In genomic region chr10:110365356-110366143, GRCh38 we compare ENCODE assay signal across 27 cellular contexts.
DNase-seq lines count a peak whose midpoint lies in the region; ATAC-seq, FAIRE-seq and TF ChIP-seq lines count a peak whose summit lies in the region.
"Had no signal": no experiment of that assay in that cellular context is flagged by ENCODE, and none has a peak within 500 bp of the region (broad histone marks: within the 10 kb centered on the region; RNA-seq: fewer than 3 reads in every experiment).

No MANE protein-coding gene starts in this region.

- no peaks in the 10 kb centered on the region for H3K79me1 ChIP-seq in mesenchymal stem cell (replicated peaks; ENCODE audit: low read length, poor library complexity, severe bottlenecking)

- no peak overlapping the region for H3K4me2 ChIP-seq in mesenchymal stem cell (ENCODE audit: low read length, poor library complexity, severe bottlenecking)
- H3K4me2 ChIP-seq: GM23338, hepatocyte had no signal

- CTCF ChIA-PET in activated CD8-positive, alpha-beta T cell treated with anti-CD3 and anti-CD28 coated beads for 36 hours (lab: Charles Lee): interaction anchor here (0.9 to 7.2 kb wide), 3 partner anchors 11 to 181 kb away, joined by 3 to 56 read pairs (median 5); no protein-coding TSS in a partner anchor
- CTCF ChIA-PET in activated CD8-positive, alpha-beta T cell treated with anti-CD3 and anti-CD28 coated beads, Interleukin-2, amount 10 ng/mL, durations not matched to agents 7 days and 5 days (lab: Charles Lee): interaction anchor here (1.2 to 4.6 kb wide), 3 partner anchors 11 to 181 kb away, joined by 3 to 38 read pairs (median 7); no protein-coding TSS in a partner anchor
- CTCF ChIA-PET in activated CD4-positive, alpha-beta memory T cell treated with anti-CD3 and anti-CD28 coated beads, Interleukin-2, amount 10 ng/mL, durations not matched to agents 7 days and 5 days (lab: Charles Lee): interaction anchor here (1.3 to 4.0 kb wide), 2 partner anchors 11 kb away, joined by 4 to 20 read pairs; no protein-coding TSS in a partner anchor

- no peak for DNase-seq in activated CD8-positive, alpha-beta T cell treated with anti-CD3 and anti-CD28 coated beads for 36 hours
- DNase-seq in activated CD8-positive, alpha-beta T cell treated with anti-CD3 and anti-CD28 coated beads, Interleukin-2, amount 10 ng/mL, durations not matched to agents 7 days and 5 days: no peak
- DNase-seq in GM12891 (ENCODE audit: insufficient read length, low spot score): no peak
- no peak for DNase-seq in activated CD4-positive, alpha-beta memory T cell treated with anti-CD3 and anti-CD28 coated beads, Interleukin-2, amount 10 ng/mL, durations not matched to agents 7 days and 5 days
- DNase-seq in mesenchymal stem cell: no peak
- no peak for DNase-seq in NCI-H748 (lab: John Stamatoyannopoulos, UW; ENCODE audit: unreplicated experiment)
- DNase-seq: central memory CD4-positive, alpha-beta T cell; DMS79 treated with DMSO at 0.1 percent for 48 hours; GF-D8; HFFc6; kidney glomerular epithelial cell; naive thymus-derived CD8-positive, alpha-beta T cell; NCI-H2107; NCI-H345; NCI-H69; psoas muscle; SHP77; upper lobe of left lung had no signal

- no peak overlapping the region for H2BK120ac ChIP-seq in mesenchymal stem cell (ENCODE audit: low read depth, low read length)

- no peak overlapping the region for H2AFZ ChIP-seq in mesenchymal stem cell (ENCODE audit: low read depth, low read length)
- H2AFZ ChIP-seq: GM23338, hepatocyte had no signal

- H2BK12ac ChIP-seq in mesenchymal stem cell (ENCODE audit: low read length in 2 of 2): no peak overlapping the region

- H3K14ac ChIP-seq in mesenchymal stem cell (ENCODE audit: low read length in 2 of 2): no peak overlapping the region

- FAIRE-seq in GM12891 (lab: Jason Lieb, UNC): peak; percentile 16
- FAIRE-seq: endometrium, GM18507 had no signal

- no peaks in the 10 kb centered on the region for H3K36me3 Mint-ChIP-seq in activated CD8-positive, alpha-beta T cell treated with anti-CD3 and anti-CD28 coated beads for 36 hours (ENCODE audit: low read depth)
- no peaks in the 10 kb centered on the region for H3K36me3 Mint-ChIP-seq in activated CD8-positive, alpha-beta T cell treated with anti-CD3 and anti-CD28 coated beads, Interleukin-2, amount 10 ng/mL, durations not matched to agents 7 days and 5 days (ENCODE audit: low read depth)
- peaks cover 16% of the 10 kb centered on the region for H3K36me3 Mint-ChIP-seq in activated CD4-positive, alpha-beta memory T cell treated with anti-CD3 and anti-CD28 coated beads, Interleukin-2, amount 10 ng/mL, durations not matched to agents 7 days and 5 days (ENCODE audit: low read depth)
- H3K36me3 Mint-ChIP-seq: CD14-positive monocyte; naive thymus-derived CD8-positive, alpha-beta T cell had no signal

- no peak overlapping the region for H2BK15ac ChIP-seq in mesenchymal stem cell (ENCODE audit: low read depth, poor library complexity, severe bottlenecking)

- H4K8ac ChIP-seq in mesenchymal stem cell (ENCODE audit: low read length): no peak overlapping the region

- WGBS in mesenchymal stem cell: 91% methylated on average over 9 of the region's 9 CpGs

- intact Hi-C loops in activated CD8-positive, alpha-beta T cell treated with anti-CD3 and anti-CD28 coated beads for 36 hours (cut with micrococcal nuclease): no loop called here

- peaks cover 25% of the 10 kb centered on the region for H3K4me1 ChIP-seq in mesenchymal stem cell (ENCODE audit: control insufficient read depth, insufficient read depth, low read depth, low read length)
- H3K4me1 ChIP-seq: psoas muscle, upper lobe of left lung had no signal

- no peaks in the 10 kb centered on the region for H3K9me3 ChIP-seq in mesenchymal stem cell (ENCODE audit: control insufficient read depth, low read length)
- H3K9me3 ChIP-seq: Peyer's patch, psoas muscle, upper lobe of left lung had no signal

- no peak for ATAC-seq in activated CD8-positive, alpha-beta T cell treated with anti-CD3 and anti-CD28 coated beads for 36 hours
- ATAC-seq in activated CD8-positive, alpha-beta T cell treated with anti-CD3 and anti-CD28 coated beads, Interleukin-2, amount 10 ng/mL, durations not matched to agents 7 days and 5 days: no peak
- ATAC-seq in HG03460 (IDR thresholded peaks at IDR 0.05; ENCODE audit: unreplicated experiment): no peak
- no peak for ATAC-seq in GM18505 (IDR thresholded peaks at IDR 0.05; ENCODE audit: unreplicated experiment)
- ATAC-seq: GM23338; naive thymus-derived CD8-positive, alpha-beta T cell; psoas muscle; sciatic nerve had no signal

- TF ChIP-seq POLR2A in GM12891 (IDR thresholded peaks at IDR 0.05; ENCODE audit: low read depth, low read length): no peak
- no peak for TF ChIP-seq POLR2A in GM18505 (IDR thresholded peaks at IDR 0.05; ENCODE audit: borderline replicate concordance, extremely low read depth, insufficient read depth, insufficient read length)

- H3K27me3 ChIP-seq in mesenchymal stem cell (ENCODE audit: control insufficient read depth in 1 of 2, insufficient read depth in 1 of 2, low read length in 2 of 2): no peaks in the 10 kb centered on the region
- H3K27me3 ChIP-seq: hepatocyte, Peyer's patch, upper lobe of left lung had no signal

- no peak overlapping the region for H3K27ac ChIP-seq in mesenchymal stem cell (ENCODE audit: low read length, poor library complexity, severe bottlenecking)
- H3K27ac ChIP-seq: hepatocyte, psoas muscle, upper lobe of left lung had no signal

- H3K9me3 Mint-ChIP-seq in activated CD8-positive, alpha-beta T cell treated with anti-CD3 and anti-CD28 coated beads for 36 hours: no peaks in the 10 kb centered on the region
- no peaks in the 10 kb centered on the region for H3K9me3 Mint-ChIP-seq in activated CD8-positive, alpha-beta T cell treated with anti-CD3 and anti-CD28 coated beads, Interleukin-2, amount 10 ng/mL, durations not matched to agents 7 days and 5 days (ENCODE audit: insufficient read depth)
- H3K9me3 Mint-ChIP-seq in activated CD4-positive, alpha-beta memory T cell treated with anti-CD3 and anti-CD28 coated beads, Interleukin-2, amount 10 ng/mL, durations not matched to agents 7 days and 5 days: no peaks in the 10 kb centered on the region
- H3K9me3 Mint-ChIP-seq: CD14-positive monocyte; GM23338; HFFc6; naive thymus-derived CD8-positive, alpha-beta T cell had no signal

- POLR2A ChIA-PET in activated CD8-positive, alpha-beta T cell treated with anti-CD3 and anti-CD28 coated beads for 36 hours (lab: Charles Lee): interaction anchor here (0.9 to 1.9 kb wide), 10 partner anchors 8 to 133 kb away, joined by 3 to 10 read pairs (median 3); partner anchors contain the start of gene DUSP5
- POLR2A ChIA-PET in activated CD8-positive, alpha-beta T cell treated with anti-CD3 and anti-CD28 coated beads, Interleukin-2, amount 10 ng/mL, durations not matched to agents 7 days and 5 days (lab: Charles Lee): no interaction called here
- POLR2A ChIA-PET in activated CD4-positive, alpha-beta memory T cell treated with anti-CD3 and anti-CD28 coated beads, Interleukin-2, amount 10 ng/mL, durations not matched to agents 7 days and 5 days (lab: Charles Lee): interaction anchor here (1.7 to 17.3 kb wide), 3 partner anchors 10 to 137 kb away, joined by 6 to 431 read pairs (median 50); partner anchors contain the start of gene DUSP5

- TF ChIP-seq CTCF in activated CD8-positive, alpha-beta T cell treated with anti-CD3 and anti-CD28 coated beads for 36 hours (IDR thresholded peaks at IDR 0.05): no peak

- H3K23ac ChIP-seq in mesenchymal stem cell (ENCODE audit: low read length in 2 of 2): no peak overlapping the region

- H3K27me3 Mint-ChIP-seq in activated CD8-positive, alpha-beta T cell treated with anti-CD3 and anti-CD28 coated beads for 36 hours: no peaks in the 10 kb centered on the region
- no peaks in the 10 kb centered on the region for H3K27me3 Mint-ChIP-seq in activated CD8-positive, alpha-beta T cell treated with anti-CD3 and anti-CD28 coated beads, Interleukin-2, amount 10 ng/mL, durations not matched to agents 7 days and 5 days (ENCODE audit: low read depth)
- no peaks in the 10 kb centered on the region for H3K27me3 Mint-ChIP-seq in activated CD4-positive, alpha-beta memory T cell treated with anti-CD3 and anti-CD28 coated beads, Interleukin-2, amount 10 ng/mL, durations not matched to agents 7 days and 5 days
- H3K27me3 Mint-ChIP-seq: naive thymus-derived CD8-positive, alpha-beta T cell had no signal

- H4K91ac ChIP-seq in mesenchymal stem cell (ENCODE audit: low read length): no peak overlapping the region

- H2BK5ac ChIP-seq in mesenchymal stem cell (ENCODE audit: low read depth, low read length, poor library complexity, severe bottlenecking): no peak overlapping the region

- no peak overlapping the region for H3K18ac ChIP-seq in mesenchymal stem cell (ENCODE audit: low read depth in 1 of 2, low read length in 2 of 2)

- H3K4ac ChIP-seq in mesenchymal stem cell (ENCODE audit: low read depth in 1 of 2, low read length in 2 of 2): no peak overlapping the region

- H3K4me3 Mint-ChIP-seq in activated CD8-positive, alpha-beta T cell treated with anti-CD3 and anti-CD28 coated beads for 36 hours: no peak overlapping the region
- H3K4me3 Mint-ChIP-seq in activated CD8-positive, alpha-beta T cell treated with anti-CD3 and anti-CD28 coated beads, Interleukin-2, amount 10 ng/mL, durations not matched to agents 7 days and 5 days: no peak overlapping the region
- H3K4me3 Mint-ChIP-seq in activated CD4-positive, alpha-beta memory T cell treated with anti-CD3 and anti-CD28 coated beads, Interleukin-2, amount 10 ng/mL, durations not matched to agents 7 days and 5 days: no peak overlapping the region
- H3K4me3 Mint-ChIP-seq: CD14-positive monocyte; GM23338; HFFc6; naive thymus-derived CD8-positive, alpha-beta T cell had no signal

- H3K36me3 ChIP-seq in mesenchymal stem cell (ENCODE audit: control insufficient read depth in 1 of 2, insufficient read depth in 2 of 2, low read depth in 1 of 2, low read length in 2 of 2): no peaks in the 10 kb centered on the region
- H3K36me3 ChIP-seq: Peyer's patch, upper lobe of left lung had no signal

- peaks cover 65% of the 10 kb centered on the region for H3K4me1 Mint-ChIP-seq in activated CD8-positive, alpha-beta T cell treated with anti-CD3 and anti-CD28 coated beads for 36 hours (ENCODE audit: low read depth)
- peaks cover 42% of the 10 kb centered on the region for H3K4me1 Mint-ChIP-seq in activated CD8-positive, alpha-beta T cell treated with anti-CD3 and anti-CD28 coated beads, Interleukin-2, amount 10 ng/mL, durations not matched to agents 7 days and 5 days (ENCODE audit: low read depth)
- peaks cover 79% of the 10 kb centered on the region for H3K4me1 Mint-ChIP-seq in activated CD4-positive, alpha-beta memory T cell treated with anti-CD3 and anti-CD28 coated beads, Interleukin-2, amount 10 ng/mL, durations not matched to agents 7 days and 5 days

- H3K4me3 ChIP-seq in mesenchymal stem cell (ENCODE audit: insufficient read depth in 1 of 2, low read depth in 1 of 2, low read length in 2 of 2): no peak overlapping the region
- H3K4me3 ChIP-seq: GM23338, hepatocyte, Peyer's patch, psoas muscle, upper lobe of left lung had no signal

- H3K27ac Mint-ChIP-seq in activated CD8-positive, alpha-beta T cell treated with anti-CD3 and anti-CD28 coated beads for 36 hours: peak overlapping the region; percentile 44
- H3K27ac Mint-ChIP-seq in activated CD8-positive, alpha-beta T cell treated with anti-CD3 and anti-CD28 coated beads, Interleukin-2, amount 10 ng/mL, durations not matched to agents 7 days and 5 days: no peak overlapping the region
- peak overlapping the region; percentile 7 for H3K27ac Mint-ChIP-seq in activated CD4-positive, alpha-beta memory T cell treated with anti-CD3 and anti-CD28 coated beads, Interleukin-2, amount 10 ng/mL, durations not matched to agents 7 days and 5 days
- H3K27ac Mint-ChIP-seq: GM23338; HFFc6; naive thymus-derived CD8-positive, alpha-beta T cell had no signal

- peak overlapping the region; percentile 20 for H2AK5ac ChIP-seq in mesenchymal stem cell (ENCODE audit: low read length, severe bottlenecking)

- no peak overlapping the region for H3K9ac ChIP-seq in mesenchymal stem cell (ENCODE audit: low read length)
